20 cellular contexts compared by ENCODE assay signal in genomic region chr12:111798182-111798581, GRCh38.
"Had no signal": no experiment of that assay in that cellular context is flagged by ENCODE, and none has a peak within 500 bp of the region (broad histone marks: within the 10 kb centered on the region; RNA-seq: fewer than 3 reads in every experiment).

No MANE protein-coding gene starts in this region.

- H3K4me2 ChIP-seq: hepatocyte had no signal

- ATAC-seq: activated CD8-positive, alpha-beta memory T cell treated with anti-CD3 and anti-CD28 coated beads, Interleukin-2, amount 10 ng/mL, durations not matched to agents 7 days and 5 days; activated CD8-positive, alpha-beta T cell treated with anti-CD3 and anti-CD28 coated beads for 36 hours; naive thymus-derived CD4-positive, alpha-beta T cell; stimulated activated naive CD8-positive, alpha-beta T cell treated with anti-CD3 and anti-CD28 coated beads, Interleukin-15, amount 100 ng/mL, for 72 hours; T-helper 17 cell had no signal

- H3K27ac Mint-ChIP-seq: activated CD8-positive, alpha-beta memory T cell treated with anti-CD3 and anti-CD28 coated beads, Interleukin-2, amount 10 ng/mL, durations not matched to agents 7 days and 5 days; activated CD8-positive, alpha-beta T cell treated with anti-CD3 and anti-CD28 coated beads for 36 hours; activated naive CD4-positive, alpha-beta T cell treated with anti-CD3 and anti-CD28 coated beads, Interleukin-2, amount 10 ng/mL, durations not matched to agents 7 days and 5 days; immature natural killer cell; naive thymus-derived CD4-positive, alpha-beta T cell; progenitor cell of endocrine pancreas; stimulated activated naive CD8-positive, alpha-beta T cell treated with anti-CD3 and anti-CD28 coated beads, Interleukin-15, amount 100 ng/mL, for 72 hours; T-helper 17 cell had no signal

- H3K4me1 ChIP-seq: tibial nerve had no signal

- H3K4me3 Mint-ChIP-seq: activated CD8-positive, alpha-beta memory T cell treated with anti-CD3 and anti-CD28 coated beads, Interleukin-2, amount 10 ng/mL, durations not matched to agents 7 days and 5 days; activated CD8-positive, alpha-beta T cell treated with anti-CD3 and anti-CD28 coated beads for 36 hours; activated naive CD4-positive, alpha-beta T cell treated with anti-CD3 and anti-CD28 coated beads, Interleukin-2, amount 10 ng/mL, durations not matched to agents 7 days and 5 days; immature natural killer cell; naive thymus-derived CD4-positive, alpha-beta T cell; stimulated activated naive CD8-positive, alpha-beta T cell treated with anti-CD3 and anti-CD28 coated beads, Interleukin-15, amount 100 ng/mL, for 72 hours; T-helper 17 cell had no signal

- H3K9me3 Mint-ChIP-seq: activated CD8-positive, alpha-beta T cell treated with anti-CD3 and anti-CD28 coated beads for 36 hours; activated naive CD4-positive, alpha-beta T cell treated with anti-CD3 and anti-CD28 coated beads, Interleukin-2, amount 10 ng/mL, durations not matched to agents 7 days and 5 days; immature natural killer cell; naive thymus-derived CD4-positive, alpha-beta T cell; stimulated activated naive CD8-positive, alpha-beta T cell treated with anti-CD3 and anti-CD28 coated beads, Interleukin-15, amount 100 ng/mL, for 72 hours had no signal

- H3K27me3 ChIP-seq: hepatocyte, tibial nerve had no signal

- H2AFZ ChIP-seq: hepatocyte had no signal

- H3K27ac ChIP-seq: hepatocyte, tibial nerve had no signal

- H3K36me3 Mint-ChIP-seq: activated CD8-positive, alpha-beta memory T cell treated with anti-CD3 and anti-CD28 coated beads, Interleukin-2, amount 10 ng/mL, durations not matched to agents 7 days and 5 days; activated naive CD4-positive, alpha-beta T cell treated with anti-CD3 and anti-CD28 coated beads, Interleukin-2, amount 10 ng/mL, durations not matched to agents 7 days and 5 days; immature natural killer cell had no signal

- H3K27me3 Mint-ChIP-seq: activated CD8-positive, alpha-beta memory T cell treated with anti-CD3 and anti-CD28 coated beads, Interleukin-2, amount 10 ng/mL, durations not matched to agents 7 days and 5 days; activated CD8-positive, alpha-beta T cell treated with anti-CD3 and anti-CD28 coated beads for 36 hours; naive thymus-derived CD4-positive, alpha-beta T cell; progenitor cell of endocrine pancreas; stimulated activated naive CD8-positive, alpha-beta T cell treated with anti-CD3 and anti-CD28 coated beads, Interleukin-15, amount 100 ng/mL, for 72 hours; T-helper 17 cell had no signal

- H3K9me3 ChIP-seq: tibial nerve had no signal

- H3K4me3 ChIP-seq: hepatocyte, tibial nerve had no signal

- DNase-seq: activated CD4-positive, alpha-beta T cell treated with anti-CD3 and anti-CD28 coated beads for 48 hours; activated CD4-positive, CD25-positive, alpha-beta regulatory T cell; activated CD8-positive, alpha-beta memory T cell treated with anti-CD3 and anti-CD28 coated beads, Interleukin-2, amount 10 ng/mL, durations not matched to agents 7 days and 5 days; activated CD8-positive, alpha-beta T cell treated with anti-CD3 and anti-CD28 coated beads for 36 hours; activated effector memory CD4-positive, alpha-beta T cell treated with anti-CD3 and anti-CD28 coated beads, Interleukin-2, amount 50 U/mL, for 16 hours; activated naive CD4-positive, alpha-beta T cell treated with anti-CD3 and anti-CD28 coated beads, Interleukin-2, amount 10 ng/mL, durations not matched to agents 7 days and 5 days; activated T-cell treated with anti-CD3 and anti-CD28 coated beads for 4 hours; dermis blood vessel endothelial cell; effector CD8-positive, alpha-beta T cell; erythroblast; foreskin fibroblast; immature natural killer cell; naive thymus-derived CD4-positive, alpha-beta T cell; stimulated activated CD4-positive, alpha-beta T cell treated with anti-CD3 and anti-CD28 coated beads, Interleukin-12 subunit alpha, Interleukin-12 subunit beta, amount 100 ng/mL, for 4 hours; stimulated activated naive CD8-positive, alpha-beta T cell treated with anti-CD3 and anti-CD28 coated beads, Interleukin-15, amount 100 ng/mL, for 72 hours; SW 1271; T-helper 17 cell had no signal

- H3K4me1 Mint-ChIP-seq: activated CD8-positive, alpha-beta memory T cell treated with anti-CD3 and anti-CD28 coated beads, Interleukin-2, amount 10 ng/mL, durations not matched to agents 7 days and 5 days; activated naive CD4-positive, alpha-beta T cell treated with anti-CD3 and anti-CD28 coated beads, Interleukin-2, amount 10 ng/mL, durations not matched to agents 7 days and 5 days; immature natural killer cell; stimulated activated naive CD8-positive, alpha-beta T cell treated with anti-CD3 and anti-CD28 coated beads, Interleukin-15, amount 100 ng/mL, for 72 hours; T-helper 17 cell had no signal
